In genomic region chr5:178449163-178450060, GRCh38 we compare ENCODE assay signal across 1 cellular context.
TF ChIP-seq lines count a peak whose summit lies in the region.

No MANE protein-coding gene starts in this region.

TF ChIP-seq in GM23338, 12 proteins besides CTCF, POLR2A, EP300 and RAD21 (continued from another document):
- TF ChIP-seq, protein P1, sequence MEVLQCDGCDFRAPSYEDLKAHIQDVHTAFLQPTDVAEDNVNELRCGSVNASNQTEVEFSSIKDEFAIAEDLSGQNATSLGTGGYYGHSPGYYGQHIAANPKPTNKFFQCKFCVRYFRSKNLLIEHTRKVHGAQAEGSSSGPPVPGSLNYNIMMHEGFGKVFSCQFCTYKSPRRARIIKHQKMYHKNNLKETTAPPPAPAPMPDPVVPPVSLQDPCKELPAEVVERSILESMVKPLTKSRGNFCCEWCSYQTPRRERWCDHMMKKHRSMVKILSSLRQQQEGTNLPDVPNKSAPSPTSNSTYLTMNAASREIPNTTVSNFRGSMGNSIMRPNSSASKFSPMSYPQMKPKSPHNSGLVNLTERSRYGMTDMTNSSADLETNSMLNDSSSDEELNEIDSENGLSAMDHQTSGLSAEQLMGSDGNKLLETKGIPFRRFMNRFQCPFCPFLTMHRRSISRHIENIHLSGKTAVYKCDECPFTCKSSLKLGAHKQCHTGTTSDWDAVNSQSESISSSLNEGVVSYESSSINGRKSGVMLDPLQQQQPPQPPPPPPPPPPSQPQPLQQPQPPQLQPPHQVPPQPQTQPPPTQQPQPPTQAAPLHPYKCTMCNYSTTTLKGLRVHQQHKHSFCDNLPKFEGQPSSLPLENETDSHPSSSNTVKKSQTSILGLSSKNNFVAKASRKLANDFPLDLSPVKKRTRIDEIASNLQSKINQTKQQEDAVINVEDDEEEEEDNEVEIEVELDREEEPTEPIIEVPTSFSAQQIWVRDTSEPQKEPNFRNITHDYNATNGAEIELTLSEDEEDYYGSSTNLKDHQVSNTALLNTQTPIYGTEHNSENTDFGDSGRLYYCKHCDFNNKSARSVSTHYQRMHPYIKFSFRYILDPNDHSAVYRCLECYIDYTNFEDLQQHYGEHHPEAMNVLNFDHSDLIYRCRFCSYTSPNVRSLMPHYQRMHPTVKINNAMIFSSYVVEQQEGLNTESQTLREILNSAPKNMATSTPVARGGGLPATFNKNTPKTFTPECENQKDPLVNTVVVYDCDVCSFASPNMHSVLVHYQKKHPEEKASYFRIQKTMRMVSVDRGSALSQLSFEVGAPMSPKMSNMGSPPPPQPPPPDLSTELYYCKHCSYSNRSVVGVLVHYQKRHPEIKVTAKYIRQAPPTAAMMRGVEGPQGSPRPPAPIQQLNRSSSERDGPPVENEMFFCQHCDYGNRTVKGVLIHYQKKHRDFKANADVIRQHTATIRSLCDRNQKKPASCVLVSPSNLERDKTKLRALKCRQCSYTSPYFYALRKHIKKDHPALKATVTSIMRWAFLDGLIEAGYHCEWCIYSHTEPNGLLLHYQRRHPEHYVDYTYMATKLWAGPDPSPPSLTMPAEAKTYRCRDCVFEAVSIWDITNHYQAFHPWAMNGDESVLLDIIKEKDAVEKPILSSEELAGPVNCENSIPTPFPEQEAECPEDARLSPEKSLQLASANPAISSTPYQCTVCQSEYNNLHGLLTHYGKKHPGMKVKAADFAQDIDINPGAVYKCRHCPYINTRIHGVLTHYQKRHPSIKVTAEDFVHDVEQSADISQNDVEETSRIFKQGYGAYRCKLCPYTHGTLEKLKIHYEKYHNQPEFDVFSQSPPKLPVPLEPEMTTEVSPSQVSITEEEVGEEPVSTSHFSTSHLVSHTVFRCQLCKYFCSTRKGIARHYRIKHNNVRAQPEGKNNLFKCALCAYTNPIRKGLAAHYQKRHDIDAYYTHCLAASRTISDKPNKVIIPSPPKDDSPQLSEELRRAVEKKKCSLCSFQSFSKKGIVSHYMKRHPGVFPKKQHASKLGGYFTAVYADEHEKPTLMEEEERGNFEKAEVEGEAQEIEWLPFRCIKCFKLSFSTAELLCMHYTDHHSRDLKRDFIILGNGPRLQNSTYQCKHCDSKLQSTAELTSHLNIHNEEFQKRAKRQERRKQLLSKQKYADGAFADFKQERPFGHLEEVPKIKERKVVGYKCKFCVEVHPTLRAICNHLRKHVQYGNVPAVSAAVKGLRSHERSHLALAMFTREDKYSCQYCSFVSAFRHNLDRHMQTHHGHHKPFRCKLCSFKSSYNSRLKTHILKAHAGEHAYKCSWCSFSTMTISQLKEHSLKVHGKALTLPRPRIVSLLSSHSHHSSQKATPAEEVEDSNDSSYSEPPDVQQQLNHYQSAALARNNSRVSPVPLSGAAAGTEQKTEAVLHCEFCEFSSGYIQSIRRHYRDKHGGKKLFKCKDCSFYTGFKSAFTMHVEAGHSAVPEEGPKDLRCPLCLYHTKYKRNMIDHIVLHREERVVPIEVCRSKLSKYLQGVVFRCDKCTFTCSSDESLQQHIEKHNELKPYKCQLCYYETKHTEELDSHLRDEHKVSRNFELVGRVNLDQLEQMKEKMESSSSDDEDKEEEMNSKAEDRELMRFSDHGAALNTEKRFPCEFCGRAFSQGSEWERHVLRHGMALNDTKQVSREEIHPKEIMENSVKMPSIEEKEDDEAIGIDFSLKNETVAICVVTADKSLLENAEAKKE (CRISPR knock-in tag; IDR thresholded peaks at IDR 0.05) = no peak
- no peak for TF ChIP-seq CREB1 (CRISPR knock-in tag; IDR thresholded peaks at IDR 0.05; ENCODE audit: low read depth)
